7 cellular contexts compared by ENCODE assay signal in genomic region chr22:44497904-44498242, GRCh38. TPM values are rescaled to one million over a fixed set of nuclear protein-coding genes. Genes with fewer than 3 reads are reported as not detected.
DNase-seq lines count a peak whose midpoint lies in the region; ATAC-seq lines count a peak whose summit lies in the region.

TSS of gene RTL6 (minus strand) at chr22:44498233. CDS start at chr22:44497556, 677 bp downstream.

- peaks cover 9% of the 10 kb centered on the region for H3K36me3 Mint-ChIP-seq in activated CD8-positive, alpha-beta T cell treated with anti-CD3 and anti-CD28 coated beads, Interleukin-2, amount 10 ng/mL, durations not matched to agents 7 days and 5 days (ENCODE audit: low read depth)

- no peak for DNase-seq in activated CD8-positive, alpha-beta T cell treated with anti-CD3 and anti-CD28 coated beads, Interleukin-2, amount 10 ng/mL, durations not matched to agents 7 days and 5 days
- DNase-seq in cardiac septum (ENCODE audit: low spot score) (no peak), renal cortical epithelial cell (ENCODE audit: low read depth) (no peak), NCI-H526 treated with DMSO at 0.1 percent for 48 hours (lab: John Stamatoyannopoulos, UW) (no peak)

- POLR2A ChIA-PET in activated CD8-positive, alpha-beta T cell treated with anti-CD3 and anti-CD28 coated beads, Interleukin-2, amount 10 ng/mL, durations not matched to agents 7 days and 5 days (lab: Charles Lee), result no interaction called here

- H3K27me3 Mint-ChIP-seq in activated CD8-positive, alpha-beta T cell treated with anti-CD3 and anti-CD28 coated beads, Interleukin-2, amount 10 ng/mL, durations not matched to agents 7 days and 5 days (ENCODE audit: low read depth), result no peaks in the 10 kb centered on the region

- H3K4me3 Mint-ChIP-seq in activated CD8-positive, alpha-beta T cell treated with anti-CD3 and anti-CD28 coated beads, Interleukin-2, amount 10 ng/mL, durations not matched to agents 7 days and 5 days, result peak within 1 kb of the TSS; percentile 72

- peak; percentile 13 for ATAC-seq in HG03159 (IDR thresholded peaks at IDR 0.05; ENCODE audit: unreplicated experiment)
- no peak for ATAC-seq in activated CD8-positive, alpha-beta T cell treated with anti-CD3 and anti-CD28 coated beads, Interleukin-2, amount 10 ng/mL, durations not matched to agents 7 days and 5 days
- no peak for ATAC-seq in GM18519 (IDR thresholded peaks at IDR 0.05; ENCODE audit: low FRiP score, unreplicated experiment)
- ATAC-seq in GM19395 (IDR thresholded peaks at IDR 0.05; ENCODE audit: unreplicated experiment), result no peak

- peaks cover 7% of the 10 kb centered on the region for H3K9me3 Mint-ChIP-seq in activated CD8-positive, alpha-beta T cell treated with anti-CD3 and anti-CD28 coated beads, Interleukin-2, amount 10 ng/mL, durations not matched to agents 7 days and 5 days (ENCODE audit: insufficient read depth)

- CTCF ChIA-PET in activated CD8-positive, alpha-beta T cell treated with anti-CD3 and anti-CD28 coated beads, Interleukin-2, amount 10 ng/mL, durations not matched to agents 7 days and 5 days (lab: Charles Lee), result no interaction called here

- peak within 1 kb of the TSS; percentile 70 for H3K27ac Mint-ChIP-seq in activated CD8-positive, alpha-beta T cell treated with anti-CD3 and anti-CD28 coated beads, Interleukin-2, amount 10 ng/mL, durations not matched to agents 7 days and 5 days

- intact Hi-C loops in cardiac septum (cut with DNase I), result loop anchor here (5.0 kb wide), 1 partner anchor 686 kb away; the partner anchor contains the start of gene EFCAB6

- H3K4me1 Mint-ChIP-seq in activated CD8-positive, alpha-beta T cell treated with anti-CD3 and anti-CD28 coated beads, Interleukin-2, amount 10 ng/mL, durations not matched to agents 7 days and 5 days (ENCODE audit: low read depth), result peaks cover 14% of the 10 kb centered on the region

RNA-seq across cellular contexts. Expression of gene RTL6, which starts in this region (rescaled TPM):
- total RNA-seq in activated CD8-positive, alpha-beta T cell treated with anti-CD3 and anti-CD28 coated beads, Interleukin-2, amount 10 ng/mL, durations not matched to agents 7 days and 5 days, result 1 to 10 TPM; 6.8 to 7.3 TPM
- 25.6 TPM for total RNA-seq in cardiac septum
- total RNA-seq in renal cortical epithelial cell, result 18.1 and 44.8 TPM in 2 replicates
